In genomic region chr19:55062735-55063491, GRCh38 we compare ENCODE assay signal across 8 cellular contexts. TPM values are rescaled to one million over a fixed set of nuclear protein-coding genes. Genes with fewer than 3 reads are reported as not detected.
DNase-seq lines count a peak whose midpoint lies in the region; ATAC-seq, FAIRE-seq and TF ChIP-seq lines count a peak whose summit lies in the region.

TSS of gene RDH13 (minus strand) at chr19:55063148. CDS start at chr19:55063032, 116 bp downstream.

- peaks cover 23% of the 10 kb centered on the region for H3K27me3 ChIP-seq in ACC112 (ENCODE audit: insufficient read depth, low read length)
- H3K27me3 ChIP-seq in bronchial epithelial cell (ENCODE audit: control insufficient read depth, insufficient read depth, low read length) = peaks cover 2% of the 10 kb centered on the region
- peaks cover 13% of the 10 kb centered on the region for H3K27me3 ChIP-seq in smooth muscle cell (ENCODE audit: low read depth)

- TF ChIP-seq CTCF in WI38 (IDR thresholded peaks at IDR 0.05; ENCODE audit: low read depth, low read length) (no peak), bronchial epithelial cell (IDR thresholded peaks at IDR 0.05; ENCODE audit: insufficient read depth, low read length, severe bottlenecking) (no peak), smooth muscle cell (IDR thresholded peaks at IDR 0.05; ENCODE audit: borderline replicate concordance, insufficient read depth, poor library complexity, severe bottlenecking) (no peak)

- H3K4me2 ChIP-seq in smooth muscle cell = peak within 1 kb of the TSS; percentile 100

- FAIRE-seq in bronchial epithelial cell (lab: Jason Lieb, UNC) = no peak

- peak; percentile 81 for ATAC-seq in GM18907 (IDR thresholded peaks at IDR 0.05; ENCODE audit: unreplicated experiment)
- ATAC-seq in HG03175 (IDR thresholded peaks at IDR 0.05; ENCODE audit: unreplicated experiment) = peak; percentile 93

- no peaks in the 10 kb centered on the region for H4K20me1 ChIP-seq in smooth muscle cell (ENCODE audit: low read depth)

- H3K79me2 ChIP-seq in ACC112 (ENCODE audit: control insufficient read depth, insufficient read depth, low read length, unreplicated experiment) (no peaks in the 10 kb centered on the region), smooth muscle cell (ENCODE audit: low read depth) (no peaks in the 10 kb centered on the region)

- H2AFZ ChIP-seq in ACC112 (ENCODE audit: low read length, unreplicated experiment) = no peak within 1 kb of the TSS
- H2AFZ ChIP-seq in smooth muscle cell (ENCODE audit: low read depth) = peak within 1 kb of the TSS; percentile 84

- H3K9me3 ChIP-seq in smooth muscle cell (replicated peaks; ENCODE audit: low read depth) = no peaks in the 10 kb centered on the region

- peak; percentile 92 for DNase-seq in NCI-H345 (lab: John Stamatoyannopoulos, UW)
- DNase-seq in bronchial epithelial cell (ENCODE audit: low read depth) = peak; percentile 86
- DNase-seq in inferior parietal cortex (ENCODE audit: extremely low spot score) = peak; percentile 80
- peak; percentile 88 for DNase-seq in smooth muscle cell (lab: John Stamatoyannopoulos, UW; ENCODE audit: unreplicated experiment)

- no peaks in the 10 kb centered on the region for H3F3A ChIP-seq in smooth muscle cell (ENCODE audit: low read depth)

- H3K4me1 ChIP-seq in ACC112 (ENCODE audit: control insufficient read depth, insufficient read depth, low read length, unreplicated experiment) (no peaks in the 10 kb centered on the region), smooth muscle cell (ENCODE audit: low read depth) (no peaks in the 10 kb centered on the region)

- no peaks in the 10 kb centered on the region for H3K36me3 ChIP-seq in ACC112 (ENCODE audit: insufficient read depth, low read length)
- peaks cover 3% of the 10 kb centered on the region for H3K36me3 ChIP-seq in bronchial epithelial cell (ENCODE audit: control insufficient read depth, insufficient read depth, low read length)
- no peaks in the 10 kb centered on the region for H3K36me3 ChIP-seq in smooth muscle cell (ENCODE audit: low read depth)

- peak within 1 kb of the TSS; percentile 85 for H3K4me3 ChIP-seq in ACC112 (ENCODE audit: low read depth, low read length)
- H3K4me3 ChIP-seq in WI38 (ENCODE audit: low read depth, low read length) = peak within 1 kb of the TSS; percentile 83
- peak within 1 kb of the TSS; percentile 63 for H3K4me3 ChIP-seq in bronchial epithelial cell (ENCODE audit: low read depth, low read length)
- H3K4me3 ChIP-seq in smooth muscle cell = peak within 1 kb of the TSS; percentile 92

- 2% methylated on average over 54 of the region's 70 CpGs for WGBS in smooth muscle cell (ENCODE audit: low lambda C conversion rate)

- peak within 1 kb of the TSS; percentile 86 for H3K9ac ChIP-seq in smooth muscle cell (ENCODE audit: low read depth)

- H3K27ac ChIP-seq in ACC112 (ENCODE audit: low read depth, low read length) (no peak within 1 kb of the TSS), smooth muscle cell (ENCODE audit: low read depth) (no peak within 1 kb of the TSS)

RNA-seq across cellular contexts. Expression of gene RDH13, which starts in this region (rescaled TPM):
- total RNA-seq in bronchial epithelial cell (23.7 and 37.0 TPM in 2 replicates), smooth muscle cell (7.8 and 13.5 TPM in 2 replicates)
- polyA plus RNA-seq in smooth muscle cell = 9.1 and 21.4 TPM in 2 replicates
